19 cellular contexts compared by ENCODE assay signal in the genomic region with DNA sequence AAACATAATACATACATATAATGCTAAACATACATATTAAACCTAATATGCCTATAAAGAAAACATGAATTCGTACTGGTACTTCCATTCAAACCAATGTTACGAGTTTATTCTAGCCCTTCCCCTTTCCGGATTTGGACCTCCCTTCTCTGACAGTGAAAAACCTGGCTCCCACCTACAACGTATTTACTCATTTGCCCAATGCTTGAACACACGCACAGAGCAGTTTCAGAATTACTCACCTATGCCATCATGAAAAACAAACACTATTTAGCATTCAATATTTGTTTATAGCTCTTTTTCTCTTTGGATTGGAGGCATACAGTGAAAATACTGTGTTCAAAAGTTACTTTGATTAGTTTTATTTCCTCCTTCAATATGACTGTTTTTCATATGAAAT.
"Had no signal": no experiment of that assay in that cellular context is flagged by ENCODE, and none has a peak within 500 bp of the region (broad histone marks: within the 10 kb centered on the region; RNA-seq: fewer than 3 reads in every experiment).

No MANE protein-coding gene starts in this region.

- H3K9me3 ChIP-seq: gastrocnemius medialis, psoas muscle, spleen, tibial artery, uterus had no signal

- H3K4me3 ChIP-seq: gastrocnemius medialis, heart right ventricle, psoas muscle, spleen, tibial artery, upper lobe of left lung, uterus had no signal

- H3K4me3 Mint-ChIP-seq: naive thymus-derived CD4-positive, alpha-beta T cell; nephron progenitor cell; stimulated activated memory B cell treated with anti-CD40 and anti-IgM and Interleukin-4, amounts not matched to agents 10 μg/mL and 1 μg/mL and 100 μg/mL, for 72 hours; stimulated activated naive CD8-positive, alpha-beta T cell treated with anti-CD3 and anti-CD28 coated beads, Interleukin-15, Interleukin-2, amounts not matched to agents 100 ng/mL and 50 ng/mL, for 24 hours had no signal

- DNase-seq: effector memory CD4-positive, alpha-beta T cell; heart right ventricle; mammary epithelial cell; naive thymus-derived CD4-positive, alpha-beta T cell; spleen; stimulated activated CD4-positive, alpha-beta T cell treated with anti-CD3 and anti-CD28 coated beads, Interleukin-15, amount 100 ng/mL, for 24 hours; stimulated activated CD4-positive, alpha-beta T cell treated with anti-CD3 and anti-CD28 coated beads, Interleukin-1b, Interleukin-23, amount 100 ng/mL, for 48 hours; stimulated activated CD4-positive, alpha-beta T cell treated with anti-CD3 and anti-CD28 coated beads, Interleukin-4, amount 100 ng/mL, for 24 hours; tibial artery; upper lobe of left lung; uterus had no signal

- H3K36me3 Mint-ChIP-seq: naive thymus-derived CD4-positive, alpha-beta T cell; stimulated activated memory B cell treated with anti-CD40 and anti-IgM and Interleukin-4, amounts not matched to agents 10 μg/mL and 1 μg/mL and 100 μg/mL, for 72 hours had no signal

- H3K4me1 Mint-ChIP-seq: naive thymus-derived CD4-positive, alpha-beta T cell; stimulated activated memory B cell treated with anti-CD40 and anti-IgM and Interleukin-4, amounts not matched to agents 10 μg/mL and 1 μg/mL and 100 μg/mL, for 72 hours had no signal

- H3K9me3 Mint-ChIP-seq: nephron progenitor cell; stimulated activated memory B cell treated with anti-CD40 and anti-IgM and Interleukin-4, amounts not matched to agents 10 μg/mL and 1 μg/mL and 100 μg/mL, for 72 hours had no signal

- H3K36me3 ChIP-seq: gastrocnemius medialis, heart right ventricle, spleen, tibial artery, upper lobe of left lung, uterus had no signal

- H3K4me1 ChIP-seq: heart right ventricle, spleen, tibial artery, upper lobe of left lung, uterus had no signal

- H3K27ac ChIP-seq: gastrocnemius medialis, heart right ventricle, psoas muscle, spleen, tibial artery, upper lobe of left lung, uterus had no signal

- H3K27ac Mint-ChIP-seq: nephron progenitor cell; stimulated activated memory B cell treated with anti-CD40 and anti-IgM and Interleukin-4, amounts not matched to agents 10 μg/mL and 1 μg/mL and 100 μg/mL, for 72 hours; stimulated activated naive CD8-positive, alpha-beta T cell treated with anti-CD3 and anti-CD28 coated beads, Interleukin-15, Interleukin-2, amounts not matched to agents 100 ng/mL and 50 ng/mL, for 24 hours had no signal

- ATAC-seq: naive thymus-derived CD4-positive, alpha-beta T cell; sciatic nerve; stimulated activated memory B cell treated with anti-CD40 and anti-IgM and Interleukin-4, amounts not matched to agents 10 μg/mL and 1 μg/mL and 100 μg/mL, for 72 hours had no signal

- H3K27me3 Mint-ChIP-seq: stimulated activated memory B cell treated with anti-CD40 and anti-IgM and Interleukin-4, amounts not matched to agents 10 μg/mL and 1 μg/mL and 100 μg/mL, for 72 hours had no signal

- FAIRE-seq: endometrium, islet of Langerhans had no signal

- H3K27me3 ChIP-seq: spleen, upper lobe of left lung, uterus had no signal
